8 cellular contexts compared by ENCODE assay signal in the genomic region with DNA sequence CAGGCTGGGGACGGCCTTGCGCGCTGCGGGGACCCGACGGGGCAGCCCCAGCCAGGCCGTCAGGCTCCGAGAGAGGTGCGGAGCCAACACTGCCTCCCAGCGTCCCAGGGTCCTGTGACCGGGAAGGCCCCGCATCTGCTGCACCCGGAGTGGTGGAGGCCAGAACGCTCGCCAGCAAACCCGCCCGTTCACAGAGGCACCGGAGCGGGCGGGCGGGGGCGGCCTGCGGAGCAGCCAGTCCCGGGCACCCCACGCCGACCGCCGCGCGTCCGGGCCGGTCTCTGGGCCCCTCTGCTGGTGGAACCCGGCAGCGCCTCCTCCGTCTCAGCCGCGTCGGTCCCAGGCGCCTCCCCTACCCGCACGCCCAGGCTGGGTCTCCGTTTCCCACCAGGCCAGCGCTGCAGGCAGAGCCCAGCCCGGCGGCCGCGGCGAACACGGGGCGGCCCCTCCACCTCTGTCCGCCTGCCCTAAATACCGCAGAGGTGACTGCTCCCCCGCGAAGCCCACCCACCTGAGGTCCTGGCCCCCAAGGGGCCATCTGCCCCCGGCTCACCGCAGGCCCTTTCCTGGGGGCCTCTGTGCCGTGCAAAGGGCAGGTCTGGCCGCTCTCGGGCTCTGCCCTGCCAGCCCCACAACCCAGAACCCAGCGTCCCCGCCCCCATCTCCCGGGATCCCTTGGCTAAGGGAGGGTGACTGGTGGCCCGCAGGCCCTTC. TPM values are rescaled to one million over a fixed set of nuclear protein-coding genes. Genes with fewer than 3 reads are reported as not detected.
DNase-seq lines count a peak whose midpoint lies in the region; ATAC-seq and TF ChIP-seq lines count a peak whose summit lies in the region.

No MANE protein-coding gene starts in this region.

- H3K4me3 ChIP-seq in BLaER1 (peak overlapping the region; percentile 47), SK-N-MC (peak overlapping the region; percentile 67), rectal smooth muscle tissue (ENCODE audit: low read length) (peak overlapping the region; percentile 54)

- peaks cover 16% of the 10 kb centered on the region for H3K9me3 ChIP-seq in BLaER1
- H3K9me3 ChIP-seq in SK-N-MC (ENCODE audit: low read depth, low read length): no peaks in the 10 kb centered on the region

- peaks cover 16% of the 10 kb centered on the region for H3K36me3 ChIP-seq in BLaER1
- H3K36me3 ChIP-seq in SK-N-MC (ENCODE audit: insufficient read depth, low read length): no peaks in the 10 kb centered on the region
- H3K36me3 ChIP-seq in rectal smooth muscle tissue (ENCODE audit: control insufficient read depth, insufficient read depth, low read length): no peaks in the 10 kb centered on the region

- H3K9ac ChIP-seq in BLaER1: peak overlapping the region; percentile 53; the same call in 1 of the 2 replicates
- no peak overlapping the region for H3K9ac ChIP-seq in SK-N-MC (ENCODE audit: insufficient read length)
- no peak overlapping the region for H3K9ac ChIP-seq in rectal smooth muscle tissue (ENCODE audit: low read length)

- ATAC-seq in left ventricle myocardium superior (peak; percentile 91), GM18867 (IDR thresholded peaks at IDR 0.05; ENCODE audit: unreplicated experiment) (no peak), GM19035 (IDR thresholded peaks at IDR 0.05; ENCODE audit: unreplicated experiment) (no peak)

- CTCF ChIA-PET in HEK293T (lab: Yijun Ruan, JAX): no interaction called here

- DNase-seq in HEK293T (ENCODE audit: extremely low spot score): peak; percentile 81
- DNase-seq in SK-N-MC (ENCODE audit: low read depth, low spot score): no peak
- peak in 38 of 56 donors; percentile 16 to 77 (median 40) for DNase-seq in amygdala (lab: John Stamatoyannopoulos, UW)
- DNase-seq in left ventricle myocardium superior: peak; percentile 85

- peak overlapping the region; percentile 98 for H3K4me2 ChIP-seq in BLaER1

- H3K4me1 ChIP-seq in BLaER1 (peaks cover 64% of the 10 kb centered on the region), rectal smooth muscle tissue (ENCODE audit: control insufficient read depth, insufficient read depth, low read length) (no peaks in the 10 kb centered on the region)

- POLR2A ChIA-PET in HEK293T (lab: Yijun Ruan, JAX): no interaction called here

- peaks cover 76% of the 10 kb centered on the region for H4K20me1 ChIP-seq in BLaER1

- intact Hi-C loops in left ventricle myocardium superior (cut with micrococcal nuclease): loop anchor here (10.0 kb wide), 1 partner anchor 82 kb away; no protein-coding TSS in a partner anchor

- H3K27me3 ChIP-seq in BLaER1 (peaks cover 18% of the 10 kb centered on the region; the same call in 1 of the 2 replicates), rectal smooth muscle tissue (ENCODE audit: control insufficient read depth, insufficient read depth, low read length) (no peaks in the 10 kb centered on the region)

- H3K27ac ChIP-seq in BLaER1 (no peak overlapping the region), SK-N-MC (no peak overlapping the region), rectal smooth muscle tissue (ENCODE audit: low read depth, low read length) (no peak overlapping the region)

TF ChIP-seq in HEK293T, 16 proteins besides CTCF, POLR2A, EP300 and RAD21:
- no peak for TF ChIP-seq FOXK2 (IDR thresholded peaks at IDR 0.05)

RNA-seq across cellular contexts. Expression of a gene that starts 15.9 kb away (rescaled TPM):
- total RNA-seq in left ventricle myocardium superior: 8.3 TPM

RNA-seq across cellular contexts. Expression of a gene that starts 16.2 kb away (rescaled TPM):
- total RNA-seq in left ventricle myocardium superior: 1.9 TPM

RNA-seq across cellular contexts. Expression of a gene that starts 34.1 kb away (rescaled TPM):
- total RNA-seq in left ventricle myocardium superior: not detected

RNA-seq across cellular contexts. Expression of a gene that starts 52.1 kb away (rescaled TPM):
- 10.2 TPM for total RNA-seq in left ventricle myocardium superior
